26 cellular contexts compared by ENCODE assay signal in genomic region chrX:119778829-119779228, GRCh38. TPM values are rescaled to one million over a fixed set of nuclear protein-coding genes. Genes with fewer than 3 reads are reported as not detected.
"Had no signal": no experiment of that assay in that cellular context is flagged by ENCODE, and none has a peak within 500 bp of the region (broad histone marks: within the 10 kb centered on the region; RNA-seq: fewer than 3 reads in every experiment).

No MANE protein-coding gene starts in this region.

- H3K4me3 ChIP-seq: hepatocyte, left ventricle myocardium inferior, lung, ovary, right atrium auricular region, right lobe of liver, skin epidermis, stomach, testis, thyroid gland, uterus had no signal

- H3K4me1 Mint-ChIP-seq: mesothelial cell of epicardium had no signal

- H3K27ac ChIP-seq: hepatocyte, left ventricle myocardium inferior, ovary, right atrium auricular region, right lobe of liver, skin epidermis, stomach, testis, thyroid gland, uterus had no signal

- DNase-seq: islet precursor cell; left ventricle myocardium inferior; mesendoderm; naive B cell; natural killer cell; ovary; right lobe of liver; stimulated activated CD4-positive, alpha-beta T cell treated with anti-CD3 and anti-CD28 coated beads, Interleukin-12 subunit alpha, Interleukin-12 subunit beta, amount 100 ng/mL, for 4 hours; stimulated activated CD4-positive, alpha-beta T cell treated with anti-CD3 and anti-CD28 coated beads, Interleukin-15, amount 100 ng/mL, for 24 hours; stimulated activated CD4-positive, alpha-beta T cell treated with anti-CD3 and anti-CD28 coated beads, Interleukin-2, amount 100 ng/mL, for 24 hours; stimulated activated CD4-positive, alpha-beta T cell treated with anti-CD3 and anti-CD28 coated beads, Interleukin-4, amount 100 ng/mL, for 1 hour; stimulated activated naive B cell treated with anti-CD40 and anti-IgM and Interleukin-4, amounts not matched to agents 10 μg/mL and 1 μg/mL and 100 μg/mL, for 72 hours; stimulated activated naive CD8-positive, alpha-beta T cell treated with anti-CD3 and anti-CD28 coated beads, Interleukin-15, Interleukin-2, amounts not matched to agents 100 U/mL and 50 U/mL, for 24 hours; stomach; testis; thyroid gland; trophoblast cell; uterus had no signal

- H3K9me3 Mint-ChIP-seq: naive B cell; natural killer cell; stimulated activated naive B cell treated with anti-CD40 and anti-IgM and Interleukin-4, amounts not matched to agents 10 μg/mL and 1 μg/mL and 100 μg/mL, for 72 hours had no signal

- ATAC-seq: natural killer cell; right lobe of liver; stimulated activated naive B cell treated with anti-CD40 and anti-IgM and Interleukin-4, amounts not matched to agents 10 μg/mL and 1 μg/mL and 100 μg/mL, for 72 hours; stimulated activated naive CD8-positive, alpha-beta T cell treated with anti-CD3 and anti-CD28 coated beads, Interleukin-15, Interleukin-2, amounts not matched to agents 100 U/mL and 50 U/mL, for 24 hours had no signal

- H3K27ac Mint-ChIP-seq: mesothelial cell of epicardium; natural killer cell; progenitor cell of endocrine pancreas; stimulated activated naive B cell treated with anti-CD40 and anti-IgM and Interleukin-4, amounts not matched to agents 10 μg/mL and 1 μg/mL and 100 μg/mL, for 72 hours had no signal

- H3K4me3 Mint-ChIP-seq: mesothelial cell of epicardium; naive B cell; natural killer cell; stimulated activated naive B cell treated with anti-CD40 and anti-IgM and Interleukin-4, amounts not matched to agents 10 μg/mL and 1 μg/mL and 100 μg/mL, for 72 hours had no signal

- H3K36me3 Mint-ChIP-seq: naive B cell, natural killer cell had no signal

- H3K27me3 Mint-ChIP-seq: progenitor cell of endocrine pancreas had no signal

- H3K4me1 ChIP-seq: left ventricle myocardium inferior, right atrium auricular region, right lobe of liver, stomach, testis, thyroid gland, uterus had no signal

- H3K36me3 ChIP-seq: left ventricle myocardium inferior, ovary, right atrium auricular region, right lobe of liver, thyroid gland, uterus had no signal

- H3K27me3 ChIP-seq: hepatocyte, ovary, right atrium auricular region, right lobe of liver, stomach, testis, thyroid gland, uterus had no signal

- H3K9me3 ChIP-seq: left ventricle myocardium inferior, ovary, right atrium auricular region, right lobe of liver, stomach, testis, thyroid gland, uterus had no signal

RNA-seq across cellular contexts. Expression of gene SOWAHD, which starts 20.4 kb away (rescaled TPM):
- total RNA-seq: kidney epithelial cell, mesothelial cell of epicardium, pulmonary artery endothelial cell, right atrium auricular region, thyroid gland had no signal
